ENCODE assay signal across 8 cellular contexts in genomic region chr11:134254433-134254832, GRCh38. TPM values are rescaled to one million over a fixed set of nuclear protein-coding genes. Genes with fewer than 3 reads are reported as not detected.
DNase-seq lines count a peak whose midpoint lies in the region; ATAC-seq and TF ChIP-seq lines count a peak whose summit lies in the region.

No MANE protein-coding gene starts in this region.

- CTCF ChIA-PET in mammary epithelial cell (lab: Charles Lee; ENCODE audit: low non-redundant PET), result no interaction called here
- CTCF ChIA-PET in naive thymus-derived CD4-positive, alpha-beta T cell (lab: Charles Lee), result interaction anchor here (1.1 kb wide), 1 partner anchor 47 kb away, joined by 4 read pairs; no protein-coding TSS in a partner anchor

- H3K4me1 Mint-ChIP-seq in IgD-negative memory B cell, result peaks cover 18 to 26% (median 19%) of the 10 kb centered on the region in 3 donors
- peaks cover 23 to 47% (median 40%) of the 10 kb centered on the region in 7 donors for H3K4me1 Mint-ChIP-seq in naive thymus-derived CD4-positive, alpha-beta T cell

- no peak for ATAC-seq in naive thymus-derived CD4-positive, alpha-beta T cell
- ATAC-seq in GM18502 (IDR thresholded peaks at IDR 0.05; ENCODE audit: poor library complexity, unreplicated experiment), result no peak

- H3K27me3 ChIP-seq in mammary epithelial cell (ENCODE audit: insufficient read depth, low read length), result no peaks in the 10 kb centered on the region
- no peaks in the 10 kb centered on the region for H3K27me3 ChIP-seq in naive thymus-derived CD4-positive, alpha-beta T cell (ENCODE audit: control insufficient read depth in 2 of 2, insufficient read depth in 2 of 2, low read length in 2 of 2)

- in situ Hi-C loops in mammary epithelial cell (cut with MboI; ENCODE audit: low sequenced_read_pairs in 2 of 2), result no loop called here

- DNase-seq in AG10803 (ENCODE audit: low read depth) (no peak), mammary epithelial cell (no peak), DMS 273 treated with DMSO at 0.1 percent for 48 hours (lab: John Stamatoyannopoulos, UW) (no peak), NCI-H2196 (lab: John Stamatoyannopoulos, UW; ENCODE audit: unreplicated experiment) (no peak), medulla oblongata (ENCODE audit: extremely low spot score) (no peak)
- no peak for DNase-seq in naive thymus-derived CD4-positive, alpha-beta T cell

- peak overlapping the region; percentile 96 to 98 (median 97) for H3K4me3 Mint-ChIP-seq in IgD-negative memory B cell
- peak overlapping the region; percentile 79 to 99 (median 94) for H3K4me3 Mint-ChIP-seq in naive thymus-derived CD4-positive, alpha-beta T cell

- TF ChIP-seq CTCF in AG10803 (conservative IDR thresholded peaks at IDR 0.05; ENCODE audit: low read length), result no peak
- no peak for TF ChIP-seq CTCF in mammary epithelial cell (conservative IDR thresholded peaks at IDR 0.05 in 1 of 2, IDR thresholded peaks at IDR 0.05 in 1 of 2; ENCODE audit: extremely low read depth in 1 of 2, insufficient read depth in 1 of 2, low read depth in 1 of 2, low read length in 2 of 2)

- H3K4me2 ChIP-seq in mammary epithelial cell (ENCODE audit: insufficient read depth, low read depth, low read length), result peak overlapping the region; percentile 81

- peak overlapping the region; percentile 93 for H3K4me3 ChIP-seq in AG10803 (ENCODE audit: low read length)
- peak overlapping the region; percentile 87 to 94 (median 92) for H3K4me3 ChIP-seq in mammary epithelial cell (replicated peaks in 1 of 3; ENCODE audit: insufficient read depth in 1 of 3, low read depth in 2 of 3, low read length in 3 of 3)
- H3K4me3 ChIP-seq in naive thymus-derived CD4-positive, alpha-beta T cell (ENCODE audit: low read length), result no peak overlapping the region

- WGBS in mammary epithelial cell (ENCODE audit: low coverage, missing lambda C conversion rate), result 64% methylated on average over 3 of the region's 3 CpGs

- peaks cover 3% of the 10 kb centered on the region for H3K36me3 Mint-ChIP-seq in IgD-negative memory B cell
- H3K36me3 Mint-ChIP-seq in naive thymus-derived CD4-positive, alpha-beta T cell, result peaks cover 0 to 25% (median 9%) of the 10 kb centered on the region in 5 donors

- dilution Hi-C loops in mammary epithelial cell (cut with HindIII; ENCODE audit: low sequenced_read_pairs), result no loop called here

- no peaks in the 10 kb centered on the region for H3K9me3 ChIP-seq in mammary epithelial cell (replicated peaks; ENCODE audit: insufficient read depth, low read length)
- H3K9me3 ChIP-seq in naive thymus-derived CD4-positive, alpha-beta T cell (ENCODE audit: control insufficient read depth in 2 of 3, low read length in 3 of 3), result no peaks in the 10 kb centered on the region

- peak overlapping the region in 1 of 3 donors; percentile 43 for H3K27ac Mint-ChIP-seq in IgD-negative memory B cell
- H3K27ac Mint-ChIP-seq in naive thymus-derived CD4-positive, alpha-beta T cell, result peak overlapping the region in 8 of 9 donors; percentile 17 to 92 (median 76)

- no peaks in the 10 kb centered on the region for H3K27me3 Mint-ChIP-seq in IgD-negative memory B cell
- no peaks in the 10 kb centered on the region for H3K27me3 Mint-ChIP-seq in naive thymus-derived CD4-positive, alpha-beta T cell

- peaks cover 6% of the 10 kb centered on the region for H3K4me1 ChIP-seq in mammary epithelial cell (ENCODE audit: insufficient read depth, low read length)
- H3K4me1 ChIP-seq in naive thymus-derived CD4-positive, alpha-beta T cell (ENCODE audit: control insufficient read depth in 2 of 2, insufficient read depth in 2 of 2, low read length in 2 of 2), result peaks cover 16 to 18% of the 10 kb centered on the region in 2 donors

- no peaks in the 10 kb centered on the region for H3K36me3 ChIP-seq in mammary epithelial cell (ENCODE audit: insufficient read depth, low read length)
- peaks cover 7 to 42% (median 9%) of the 10 kb centered on the region in 3 experiments for H3K36me3 ChIP-seq in naive thymus-derived CD4-positive, alpha-beta T cell (ENCODE audit: control insufficient read depth in 2 of 3, insufficient read depth in 3 of 3, low read length in 3 of 3)

- intact Hi-C loops in mammary epithelial cell (cut with micrococcal nuclease), result loop anchor here (5.0 kb wide), 1 partner anchor 202 kb away; no protein-coding TSS in a partner anchor
- intact Hi-C loops in naive thymus-derived CD4-positive, alpha-beta T cell (cut with micrococcal nuclease), result loop anchor here in 1 of 2 donors (5.0 kb wide), 1 partner anchor 78 kb away; the partner anchor contains the start of gene GLB1L2

- H3K27ac ChIP-seq in mammary epithelial cell (ENCODE audit: insufficient read depth, low read depth, low read length), result no peak overlapping the region
- no peak overlapping the region for H3K27ac ChIP-seq in naive thymus-derived CD4-positive, alpha-beta T cell (ENCODE audit: low read depth, low read length)

- POLR2A ChIA-PET in naive thymus-derived CD4-positive, alpha-beta T cell (lab: Charles Lee), result interaction anchor here (0.9 to 8.5 kb wide), 5 partner anchors 11 to 67 kb away, joined by 3 to 111 read pairs (median 3); partner anchors contain the start of genes GLB1L3, NCAPD3 and VPS26B

- peaks cover 39% of the 10 kb centered on the region for H3K79me2 ChIP-seq in mammary epithelial cell (ENCODE audit: insufficient read depth, low read length)

- H3K9me3 Mint-ChIP-seq in IgD-negative memory B cell, result no peaks in the 10 kb centered on the region
- H3K9me3 Mint-ChIP-seq in naive thymus-derived CD4-positive, alpha-beta T cell, result no peaks in the 10 kb centered on the region

- H4K20me1 ChIP-seq in mammary epithelial cell (ENCODE audit: insufficient read depth, low read length), result no peaks in the 10 kb centered on the region

- no peak overlapping the region for H3K9ac ChIP-seq in mammary epithelial cell (ENCODE audit: insufficient read depth, low read length)

- TSS peak; percentile 95 for BruUV-seq in mammary epithelial cell (replicated peaks; lab: Mats Ljungman, UMichigan)

- H2AFZ ChIP-seq in mammary epithelial cell (ENCODE audit: low read depth, low read length), result no peak overlapping the region

RNA-seq across cellular contexts. Expression of gene ACAD8, which starts 1.1 kb away (rescaled TPM):
- polyA plus RNA-seq in IgD-negative memory B cell (14.2 TPM), mammary epithelial cell (19.5 TPM)
- total RNA-seq in mammary epithelial cell, result 10 to 100 TPM; 20.8 to 21.0 TPM
- 27.5 TPM for polyA minus RNA-seq in mammary epithelial cell
- total RNA-seq in naive thymus-derived CD4-positive, alpha-beta T cell, result 10 to 100 TPM; 18.5 to 40.2 (median 26.1) TPM
- polyA plus RNA-seq in naive thymus-derived CD4-positive, alpha-beta T cell, result 10 to 100 TPM; 21.1 to 23.8 TPM

RNA-seq across cellular contexts. Expression of gene THYN1, which starts 1.3 kb away (rescaled TPM):
- 77.4 TPM for polyA plus RNA-seq in IgD-negative memory B cell
- 10 to 100 TPM; 30.2 to 38.0 TPM for total RNA-seq in mammary epithelial cell
- 42.9 TPM for polyA plus RNA-seq in mammary epithelial cell
- 20.2 TPM for polyA minus RNA-seq in mammary epithelial cell
- 10 to 100 TPM; 34.4 to 67.7 (median 62.5) TPM for total RNA-seq in naive thymus-derived CD4-positive, alpha-beta T cell
- 100 to 1,000 TPM; 153 to 166 TPM for polyA plus RNA-seq in naive thymus-derived CD4-positive, alpha-beta T cell

RNA-seq across cellular contexts. Expression of gene GLB1L3, which starts 21.7 kb away (rescaled TPM):
- polyA plus RNA-seq in IgD-negative memory B cell, result 0.19 TPM
- total RNA-seq in mammary epithelial cell, result 1 to 10 TPM in 1 of 2 donors, under 1 TPM in 1; 0.50 to 6.3 TPM
- 2.1 TPM for polyA plus RNA-seq in mammary epithelial cell
- not detected for polyA minus RNA-seq in mammary epithelial cell
- 10 to 100 TPM in 1 of 5 experiments, 1 to 10 TPM in 4; 1.0 to 11.4 (median 2.5) TPM for total RNA-seq in naive thymus-derived CD4-positive, alpha-beta T cell
- polyA plus RNA-seq in naive thymus-derived CD4-positive, alpha-beta T cell, result 1 to 10 TPM; 2.4 to 2.8 TPM

RNA-seq across cellular contexts. Expression of gene VPS26B, which starts 30.0 kb away (rescaled TPM):
- polyA plus RNA-seq in IgD-negative memory B cell (11.8 TPM), mammary epithelial cell (32.1 TPM)
- total RNA-seq in mammary epithelial cell, result 10 to 100 TPM; 46.0 to 46.6 TPM
- polyA minus RNA-seq in mammary epithelial cell, result 63.9 TPM
- 10 to 100 TPM; 50.9 to 69.2 (median 61.8) TPM for total RNA-seq in naive thymus-derived CD4-positive, alpha-beta T cell
- polyA plus RNA-seq in naive thymus-derived CD4-positive, alpha-beta T cell, result 10 to 100 TPM; 42.6 to 59.1 TPM

RNA-seq across cellular contexts. Expression of gene NCAPD3, which starts 30.7 kb away (rescaled TPM):
- polyA plus RNA-seq in IgD-negative memory B cell (8.1 TPM), mammary epithelial cell (33.3 TPM)
- total RNA-seq in mammary epithelial cell, result 10 to 100 TPM; 16.2 to 36.9 TPM
- 26.0 TPM for polyA minus RNA-seq in mammary epithelial cell
- total RNA-seq in naive thymus-derived CD4-positive, alpha-beta T cell, result 10 to 100 TPM; 31.5 to 90.9 (median 40.3) TPM
- 10 to 100 TPM; 16.3 to 18.7 TPM for polyA plus RNA-seq in naive thymus-derived CD4-positive, alpha-beta T cell
